In genomic region chr14:69475194-69475818, GRCh38 we compare ENCODE assay signal across 9 cellular contexts. TPM values are rescaled to one million over a fixed set of nuclear protein-coding genes. Genes with fewer than 3 reads are reported as not detected.
DNase-seq lines count a peak whose midpoint lies in the region; ATAC-seq and TF ChIP-seq lines count a peak whose summit lies in the region.
"Had no signal": no experiment of that assay in that cellular context is flagged by ENCODE, and none has a peak within 500 bp of the region (broad histone marks: within the 10 kb centered on the region; RNA-seq: fewer than 3 reads in every experiment).

No MANE protein-coding gene starts in this region.

- H3K36me3 Mint-ChIP-seq in activated CD8-positive, alpha-beta T cell treated with anti-CD3 and anti-CD28 coated beads, Interleukin-2, amount 10 ng/mL, durations not matched to agents 7 days and 5 days (ENCODE audit: low read depth) = no peaks in the 10 kb centered on the region
- H3K36me3 Mint-ChIP-seq in nephron (ENCODE audit: low read depth) = no peaks in the 10 kb centered on the region

- no peaks in the 10 kb centered on the region for H3F3A ChIP-seq in MM.1S (ENCODE audit: insufficient read depth, low read length)

- CTCF ChIA-PET in activated CD8-positive, alpha-beta T cell treated with anti-CD3 and anti-CD28 coated beads, Interleukin-2, amount 10 ng/mL, durations not matched to agents 7 days and 5 days (lab: Charles Lee) = interaction anchor here (0.6 to 2.4 kb wide), 10 partner anchors 9 to 232 kb away, joined by 3 to 14 read pairs (median 4); partner anchors contain the start of gene CCDC177

- no peaks in the 10 kb centered on the region for H3K9me3 Mint-ChIP-seq in activated CD8-positive, alpha-beta T cell treated with anti-CD3 and anti-CD28 coated beads, Interleukin-2, amount 10 ng/mL, durations not matched to agents 7 days and 5 days (ENCODE audit: insufficient read depth)
- H3K9me3 Mint-ChIP-seq in nephron = peaks cover 8% of the 10 kb centered on the region

- H3K4me1 ChIP-seq in MM.1S (ENCODE audit: low read length) = no peaks in the 10 kb centered on the region
- H3K4me1 ChIP-seq: pancreas had no signal

- no peaks in the 10 kb centered on the region for H3K27me3 Mint-ChIP-seq in activated CD8-positive, alpha-beta T cell treated with anti-CD3 and anti-CD28 coated beads, Interleukin-2, amount 10 ng/mL, durations not matched to agents 7 days and 5 days (ENCODE audit: low read depth)
- peaks cover 42% of the 10 kb centered on the region for H3K27me3 Mint-ChIP-seq in nephron (ENCODE audit: low read depth)

- POLR2A ChIA-PET in activated CD8-positive, alpha-beta T cell treated with anti-CD3 and anti-CD28 coated beads, Interleukin-2, amount 10 ng/mL, durations not matched to agents 7 days and 5 days (lab: Charles Lee) = no interaction called here

- H3K27ac Mint-ChIP-seq in activated CD8-positive, alpha-beta T cell treated with anti-CD3 and anti-CD28 coated beads, Interleukin-2, amount 10 ng/mL, durations not matched to agents 7 days and 5 days = no peak overlapping the region
- no peak overlapping the region for H3K27ac Mint-ChIP-seq in nephron

- H3K9ac ChIP-seq in MM.1S (ENCODE audit: low read length) = no peak overlapping the region

- H3K27me3 ChIP-seq in MM.1S (replicated peaks; ENCODE audit: insufficient read depth, low read length) = no peaks in the 10 kb centered on the region
- H3K27me3 ChIP-seq: pancreas had no signal

- ATAC-seq in activated CD8-positive, alpha-beta T cell treated with anti-CD3 and anti-CD28 coated beads, Interleukin-2, amount 10 ng/mL, durations not matched to agents 7 days and 5 days = peak; percentile 49
- ATAC-seq in GM18858 (IDR thresholded peaks at IDR 0.05; ENCODE audit: unreplicated experiment) (no peak), HG03108 (IDR thresholded peaks at IDR 0.05; ENCODE audit: unreplicated experiment) (no peak)

- no peak overlapping the region for H3K4me3 Mint-ChIP-seq in activated CD8-positive, alpha-beta T cell treated with anti-CD3 and anti-CD28 coated beads, Interleukin-2, amount 10 ng/mL, durations not matched to agents 7 days and 5 days
- H3K4me3 Mint-ChIP-seq in nephron = no peak overlapping the region

- no peak overlapping the region for H3K27ac ChIP-seq in MM.1S (ENCODE audit: low read length)
- H3K27ac ChIP-seq: pancreas had no signal

- no peaks in the 10 kb centered on the region for H3K79me2 ChIP-seq in MM.1S (ENCODE audit: low read length)

- DNase-seq in NCI-H2081 (lab: John Stamatoyannopoulos, UW) = peak; percentile 27 to 67
- no peak for DNase-seq in NCI-H2081 treated with DMSO at 0.1 percent for 48 hours (lab: John Stamatoyannopoulos, UW)
- DNase-seq in MM.1S = peak; percentile 36
- peak; percentile 24 for DNase-seq in activated CD8-positive, alpha-beta T cell treated with anti-CD3 and anti-CD28 coated beads, Interleukin-2, amount 10 ng/mL, durations not matched to agents 7 days and 5 days
- DNase-seq in occipital lobe (lab: John Stamatoyannopoulos, UW) = no peak
- DNase-seq: pancreas had no signal

- H4K20me1 ChIP-seq in MM.1S (ENCODE audit: insufficient read depth, low read length) = no peaks in the 10 kb centered on the region

- H3K4me3 ChIP-seq in MM.1S (ENCODE audit: low read length) = no peak overlapping the region
- H3K4me3 ChIP-seq: pancreas had no signal

- H3K4me1 Mint-ChIP-seq in activated CD8-positive, alpha-beta T cell treated with anti-CD3 and anti-CD28 coated beads, Interleukin-2, amount 10 ng/mL, durations not matched to agents 7 days and 5 days (ENCODE audit: low read depth) = peaks cover 3% of the 10 kb centered on the region
- no peaks in the 10 kb centered on the region for H3K4me1 Mint-ChIP-seq in nephron

- H3K36me3 ChIP-seq in MM.1S (replicated peaks; ENCODE audit: insufficient read depth, low read length) = no peaks in the 10 kb centered on the region
- H3K36me3 ChIP-seq: pancreas had no signal

- no peak overlapping the region for H3K4me2 ChIP-seq in MM.1S (ENCODE audit: low read depth, low read length)

- no peaks in the 10 kb centered on the region for H3K9me2 ChIP-seq in MM.1S (replicated peaks; ENCODE audit: insufficient read depth, low read length)

- H2AFZ ChIP-seq in MM.1S (ENCODE audit: low read length) = no peak overlapping the region

- H3K9me3 ChIP-seq in MM.1S (replicated peaks; ENCODE audit: insufficient read depth, low read length) = no peaks in the 10 kb centered on the region
- H3K9me3 ChIP-seq: pancreas had no signal

- TF ChIP-seq CTCF in MM.1S (IDR thresholded peaks at IDR 0.05; ENCODE audit: low read length) (peak; percentile 39), nephron (IDR thresholded peaks at IDR 0.05; ENCODE audit: unreplicated experiment in 3 of 3) (peak in 2 of 3 experiments; percentile 18 to 21)

RNA-seq across cellular contexts. Expression of gene PLEKHD1, which starts 9.2 kb away (rescaled TPM):
- total RNA-seq in activated CD8-positive, alpha-beta T cell treated with anti-CD3 and anti-CD28 coated beads, Interleukin-2, amount 10 ng/mL, durations not matched to agents 7 days and 5 days = under 1 TPM; 0.10 to 0.13 TPM
- 0.16 TPM for total RNA-seq in occipital lobe

Comparison
In these comparisons a context has a peak if more than half of its experiments do, and no peak if none do; other contexts are left out.
1. DNase-seq: peak in NCI-H2081 (2 of 2), MM.1S (single experiment) and activated CD8-positive, alpha-beta T cell treated with anti-CD3 and anti-CD28 coated beads, Interleukin-2, amount 10 ng/mL, durations not matched to agents 7 days and 5 days (single experiment); none in NCI-H2081 treated with DMSO at 0.1 percent for 48 hours (single experiment) and occipital lobe (single experiment).